ENCODE assay signal across 41 cellular contexts in genomic region chr17:9938764-9939163, GRCh38. TPM values are rescaled to one million over a fixed set of nuclear protein-coding genes. Genes with fewer than 3 reads are reported as not detected.
DNase-seq lines count a peak whose midpoint lies in the region; ATAC-seq, FAIRE-seq and TF ChIP-seq lines count a peak whose summit lies in the region.
"Had no signal": no experiment of that assay in that cellular context is flagged by ENCODE, and none has a peak within 500 bp of the region (broad histone marks: within the 10 kb centered on the region; RNA-seq: fewer than 3 reads in every experiment).

No MANE protein-coding gene starts in this region.

- no TSS peak for BruUV-seq in K562 (replicated peaks; lab: Mats Ljungman, UMichigan)

- intact Hi-C loops in K562 (cut with micrococcal nuclease) (no loop called here), vagina (cut with DNase I) (no loop called here)

- no peak for DNase-seq in A549 (ENCODE audit: low read depth in 1 of 2, low spot score in 1 of 2)
- no peak for DNase-seq in K562 (ENCODE audit: extremely low read depth in 1 of 4, low spot score in 3 of 4)
- no peak for DNase-seq in vagina (ENCODE audit: extremely low spot score in 2 of 2)
- DNase-seq in suprapubic skin (ENCODE audit: low spot score in 2 of 2), result no peak
- no peak for DNase-seq in midbrain (lab: John Stamatoyannopoulos, UW)
- DNase-seq in activated T-cell treated with anti-CD3 and anti-CD28 coated beads, Interleukin-2, amount 50 U/mL, for 1 hour, result no peak
- DNase-seq: 8988T; ACHN; AML-193; BE2C; C1 segment of cervical spinal cord; Caco-2; Calu3; CD4-positive, alpha-beta memory T cell; CD4-positive, alpha-beta T cell; CD4-positive, CD25-positive, alpha-beta regulatory T cell; CD8-positive, alpha-beta memory T cell; CD8-positive, alpha-beta T cell; COR-L47; DMS 273 treated with DMSO at 0.1 percent for 48 hours; DMS153; DMS53; DMS79; DMS79 treated with DMSO at 0.1 percent for 48 hours; DND-41; EL had no signal

- TF ChIP-seq CTCF in A549 (IDR thresholded peaks at IDR 0.05) (no peak), HEK293 (tag by site-specific recombination; IDR thresholded peaks at IDR 0.05) (no peak), K562 (IDR thresholded peaks at IDR 0.05 in 2 of 3, conservative IDR thresholded peaks at IDR 0.05 in 1 of 3; ENCODE audit: insufficient read depth in 2 of 3, low read depth in 1 of 3, low read length in 3 of 3) (no peak), vagina (IDR thresholded peaks at IDR 0.05) (no peak), suprapubic skin (IDR thresholded peaks at IDR 0.05) (no peak)

- POLR2A ChIA-PET in A549 (lab: Yijun Ruan, JAX), result no interaction called here
- POLR2A ChIA-PET in HEK293 (lab: Yijun Ruan, JAX), result no interaction called here
- POLR2A ChIA-PET in K562 (lab: Yijun Ruan, JAX), result no interaction called here

- TF ChIP-seq EP300 in A549 (IDR thresholded peaks at IDR 0.05), result no peak
- TF ChIP-seq EP300 in K562 (IDR thresholded peaks at IDR 0.05; ENCODE audit: low read length), result no peak
- no peak for TF ChIP-seq EP300 in suprapubic skin (IDR thresholded peaks at IDR 0.05)

- H3K9me1 ChIP-seq in K562 (ENCODE audit: control insufficient read depth, insufficient read depth, low read length), result no peaks in the 10 kb centered on the region

- H3K27ac ChIP-seq in A549 (no peak overlapping the region), HEK293 (ENCODE audit: extremely low read depth, low read depth, low read length) (no peak overlapping the region), K562 (ENCODE audit: extremely low read depth, low read depth, low read length) (no peak overlapping the region), vagina (peak overlapping the region; percentile 17), suprapubic skin (no peak overlapping the region)
- H3K27ac ChIP-seq: 22Rv1; BLaER1; BLaER1 treated with 17β-estradiol and CSF1 and Interleukin-3, amounts not matched to agents 10 nM and 100 nM; C4-2B had no signal

- H3K36me3 ChIP-seq in HEK293 (ENCODE audit: control insufficient read depth in 2 of 2, insufficient read depth in 1 of 2, low read length in 2 of 2), result no peaks in the 10 kb centered on the region
- H3K36me3 ChIP-seq in K562 (ENCODE audit: control insufficient read depth, insufficient read depth, low read length), result no peaks in the 10 kb centered on the region
- peaks cover 0 to 17% of the 10 kb centered on the region in 2 donors for H3K36me3 ChIP-seq in vagina
- peaks cover 44% of the 10 kb centered on the region for H3K36me3 ChIP-seq in suprapubic skin
- H3K36me3 ChIP-seq: BE2C had no signal

- H3K4me2 ChIP-seq in A549, result no peak overlapping the region
- H3K4me2 ChIP-seq in K562 (ENCODE audit: insufficient read depth, low read length), result no peak overlapping the region
- H3K4me2 ChIP-seq: BLaER1 had no signal

- no peak overlapping the region for H3K9ac ChIP-seq in K562 (ENCODE audit: insufficient read depth in 1 of 2, low read depth in 2 of 2, low read length in 2 of 2)
- H3K9ac ChIP-seq: BLaER1; BLaER1 treated with 17β-estradiol and CSF1 and Interleukin-3, amounts not matched to agents 10 nM and 100 nM had no signal

- TF ChIP-seq RAD21 in A549 (conservative IDR thresholded peaks at IDR 0.05 in 1 of 2, IDR thresholded peaks at IDR 0.05 in 1 of 2), result no peak
- no peak for TF ChIP-seq RAD21 in K562 (CRISPR knock-in tag; conservative IDR thresholded peaks at IDR 0.05 in 1 of 2, IDR thresholded peaks at IDR 0.05 in 1 of 2)

- 7% methylated on average over 1 of the region's 1 CpG for WGBS in A549 (ENCODE audit: missing lambda C conversion rate)
- WGBS in K562 (ENCODE audit: insufficient coverage, low coverage, missing lambda C conversion rate), result 0% methylated on average over 1 of the region's 1 CpG
- 90% methylated on average over 1 of the region's 1 CpG for WGBS in suprapubic skin

- CTCF ChIA-PET in A549 (lab: Yijun Ruan, JAX), result interaction anchor here (0.6 to 14.3 kb wide), 3 partner anchors 11 to 676 kb away, joined by 3 to 155 read pairs (median 4); partner anchors contain the start of gene RCVRN
- CTCF ChIA-PET in HEK293 (lab: Yijun Ruan, JAX), result interaction anchor here (2.4 kb wide), 1 partner anchor 10 kb away, joined by 19 read pairs; no protein-coding TSS in a partner anchor
- CTCF ChIA-PET in K562 (lab: Yijun Ruan, JAX; ENCODE audit: low intra/inter-chr PET ratio), result no interaction called here

- H3K27me3 ChIP-seq in K562 (ENCODE audit: control insufficient read depth in 2 of 2, insufficient read depth in 2 of 2, low read length in 2 of 2) (peaks cover 0 to 4% of the 10 kb centered on the region in 2 experiments; a peak in 1 of 5 replicates), vagina (no peaks in the 10 kb centered on the region), suprapubic skin (no peaks in the 10 kb centered on the region)
- H3K27me3 ChIP-seq: BE2C; BLaER1; BLaER1 treated with 17β-estradiol and CSF1 and Interleukin-3, amounts not matched to agents 10 nM and 100 nM had no signal

- ATAC-seq in A549 (no peak), K562 (no peak), HG03045 (IDR thresholded peaks at IDR 0.05; ENCODE audit: unreplicated experiment) (no peak)
- ATAC-seq: CD8-positive, alpha-beta T cell had no signal

- H3K4me1 ChIP-seq in A549 (no peaks in the 10 kb centered on the region), HEK293 (ENCODE audit: control insufficient read depth, insufficient read depth, low read length) (no peaks in the 10 kb centered on the region), K562 (replicated peaks in 1 of 2; ENCODE audit: control insufficient read depth in 2 of 2, insufficient read depth in 2 of 2, low read length in 2 of 2) (no peaks in the 10 kb centered on the region), vagina (peaks cover 41% of the 10 kb centered on the region), suprapubic skin (peaks cover 24% of the 10 kb centered on the region)
- H3K4me1 ChIP-seq: BE2C, Caco-2 had no signal

- no peak overlapping the region for H3K4me3 ChIP-seq in A549
- H3K4me3 ChIP-seq in HEK293 (ENCODE audit: low read depth, low read length), result no peak overlapping the region
- no peak overlapping the region for H3K4me3 ChIP-seq in K562
- no peak overlapping the region for H3K4me3 ChIP-seq in vagina
- H3K4me3 ChIP-seq in suprapubic skin, result no peak overlapping the region
- H3K4me3 ChIP-seq: BLaER1; BLaER1 treated with 17β-estradiol and CSF1 and Interleukin-3, amounts not matched to agents 10 nM and 100 nM had no signal

- TF ChIP-seq POLR2A in A549 (IDR thresholded peaks at IDR 0.05; ENCODE audit: low read length) (no peak), K562 (conservative IDR thresholded peaks at IDR 0.05) (no peak), vagina (IDR thresholded peaks at IDR 0.05) (no peak), suprapubic skin (IDR thresholded peaks at IDR 0.05) (no peak)

- H3K9me3 ChIP-seq in A549, result peaks cover 4% of the 10 kb centered on the region; the same call in 2 of the 3 replicates
- no peaks in the 10 kb centered on the region; the same call in 1 of the 2 replicates for H3K9me3 ChIP-seq in HEK293 (ENCODE audit: control insufficient read depth, insufficient read depth, low read depth, low read length)
- H3K9me3 ChIP-seq in K562 (replicated peaks; ENCODE audit: control insufficient read depth, insufficient read depth, low read depth, low read length), result no peaks in the 10 kb centered on the region
- H3K9me3 ChIP-seq in vagina, result no peaks in the 10 kb centered on the region
- H3K9me3 ChIP-seq in suprapubic skin, result no peaks in the 10 kb centered on the region
- H3K9me3 ChIP-seq: BE2C, Caco-2 had no signal

- FAIRE-seq in A549 (lab: Jason Lieb, UNC) (peak; percentile 61), K562 (lab: Jason Lieb, UNC) (no peak)
- FAIRE-seq: A204.1, D721Med had no signal

- H3K79me2 ChIP-seq in K562 (ENCODE audit: control insufficient read depth, insufficient read depth, low read length), result no peaks in the 10 kb centered on the region

- in situ Hi-C loops in K562 (cut with MboI), result no loop called here

- H2AFZ ChIP-seq in K562 (ENCODE audit: low read depth, low read length), result no peak overlapping the region

- H4K20me1 ChIP-seq in K562 (replicated peaks; ENCODE audit: control insufficient read depth, insufficient read depth, low read length), result no peaks in the 10 kb centered on the region
- H4K20me1 ChIP-seq: BLaER1 had no signal

TF ChIP-seq in A549, 52 proteins besides CTCF, POLR2A, EP300 and RAD21 (continues in another document):
- TF ChIP-seq GATA3 (IDR thresholded peaks at IDR 0.05; ENCODE audit: borderline replicate concordance) (no peak), CEBPB (IDR thresholded peaks at IDR 0.05) (no peak), HOXA7 (CRISPR knock-in tag; IDR thresholded peaks at IDR 0.05) (no peak)

TF ChIP-seq in HEK293, 187 proteins besides CTCF, POLR2A, EP300 and RAD21:
- TF ChIP-seq ZNF146 (tag by site-specific recombination; IDR thresholded peaks at IDR 0.05) (peak; percentile 92), ZNF202 (tag by site-specific recombination; IDR thresholded peaks at IDR 0.05; ENCODE audit: borderline replicate concordance) (no peak)

TF ChIP-seq in K562, 482 proteins besides CTCF, POLR2A, EP300 and RAD21 (continues in another document):
- no peak for TF ChIP-seq SNAPC5 (CRISPR knock-in tag; IDR thresholded peaks at IDR 0.05)

RNA-seq across cellular contexts. Expression of gene RCVRN, which starts 33.7 kb away (rescaled TPM):
- not detected in 2 replicates for polyA plus RNA-seq in A549 (2011; rRNA removed)
- not detected in 2 replicates for polyA plus RNA-seq in A549 (2012; cell fraction: cytosol; rRNA removed)
- not detected in 2 replicates for polyA plus RNA-seq in A549 (2012; cell fraction: nucleus; rRNA removed)
- polyA plus RNA-seq in A549 (2017; fragmentation: RNase III; extraction: RNeasy Plus Mini Kit Qiagen cat#74134 plus additional on column Dnase treatment), result not detected in 3 replicates
- polyA minus RNA-seq in A549 (2011; rRNA and poly(A)+ RNA removed), result not detected in 2 replicates
- total RNA-seq in K562 (2011; cell fraction: chromatin; rRNA removed; ENCODE audit: low replicate concordance), result not detected in 2 replicates
- total RNA-seq in K562 (2011; cell fraction: nucleolus; rRNA removed), result not detected in 2 replicates
- not detected in 2 replicates for total RNA-seq in K562 (2011; cell fraction: nucleoplasm; rRNA removed)
- total RNA-seq in K562 (2014; rRNA removed), result not detected in 2 replicates
- total RNA-seq in K562 (2014; rRNA removed; fragmentation: Illumina TruSeq; extraction: Trizol), result not detected in 2 replicates
- not detected in 2 replicates for total RNA-seq in K562 (2015; rRNA removed; fragmentation: Illumina TruSeq; extraction: Trizol)
- not detected in 2 replicates for total RNA-seq in K562 (2021)
- not detected in 2 replicates for polyA plus RNA-seq in K562 (2011; rRNA removed)
- polyA plus RNA-seq in K562 (2011; cell fraction: cytosol; rRNA removed), result not detected in 2 replicates
- not detected in 2 replicates for polyA plus RNA-seq in K562 (2011; cell fraction: nucleus; rRNA removed)
- polyA plus RNA-seq in K562 (2012), result not detected in 2 replicates
- not detected in 2 replicates for polyA plus RNA-seq in K562 (2014; fragmentation: Illumina TruSeq; extraction: Trizol)
- polyA plus RNA-seq in K562 (2014; fragmentation: Nextera tagmentation; extraction: Ambion mirVana), result not detected
- polyA plus RNA-seq in K562 (2014; rRNA removed), result not detected in 2 replicates
- not detected in 2 replicates for polyA minus RNA-seq in K562 (2011; rRNA and poly(A)+ RNA removed)
- not detected in 2 replicates for polyA minus RNA-seq in K562 (2011; cell fraction: cytosol; rRNA and poly(A)+ RNA removed)
- not detected in 2 replicates for polyA minus RNA-seq in K562 (2011; cell fraction: nucleus; rRNA and poly(A)+ RNA removed)
- total RNA-seq in vagina, result 0.49 TPM
- total RNA-seq in suprapubic skin, result 1 to 10 TPM in 1 of 4 donors, under 1 TPM in 3; 0.42 to 1.9 (median 0.69) TPM
- total RNA-seq: A172; A673; B cell; Caco-2; Calu3; CD4-positive, alpha-beta memory T cell; CD4-positive, alpha-beta T cell; CD4-positive, CD25-positive, alpha-beta regulatory T cell; CD8-positive, alpha-beta memory T cell; Daoy had no signal
- polyA plus RNA-seq: AG04450; BJ; CD14-positive monocyte; CD4-positive, alpha-beta memory T cell; CD4-positive, CD25-positive, alpha-beta regulatory T cell; CD8-positive, alpha-beta memory T cell had no signal
